1 cellular context compared by ENCODE assay signal in the genomic region with DNA sequence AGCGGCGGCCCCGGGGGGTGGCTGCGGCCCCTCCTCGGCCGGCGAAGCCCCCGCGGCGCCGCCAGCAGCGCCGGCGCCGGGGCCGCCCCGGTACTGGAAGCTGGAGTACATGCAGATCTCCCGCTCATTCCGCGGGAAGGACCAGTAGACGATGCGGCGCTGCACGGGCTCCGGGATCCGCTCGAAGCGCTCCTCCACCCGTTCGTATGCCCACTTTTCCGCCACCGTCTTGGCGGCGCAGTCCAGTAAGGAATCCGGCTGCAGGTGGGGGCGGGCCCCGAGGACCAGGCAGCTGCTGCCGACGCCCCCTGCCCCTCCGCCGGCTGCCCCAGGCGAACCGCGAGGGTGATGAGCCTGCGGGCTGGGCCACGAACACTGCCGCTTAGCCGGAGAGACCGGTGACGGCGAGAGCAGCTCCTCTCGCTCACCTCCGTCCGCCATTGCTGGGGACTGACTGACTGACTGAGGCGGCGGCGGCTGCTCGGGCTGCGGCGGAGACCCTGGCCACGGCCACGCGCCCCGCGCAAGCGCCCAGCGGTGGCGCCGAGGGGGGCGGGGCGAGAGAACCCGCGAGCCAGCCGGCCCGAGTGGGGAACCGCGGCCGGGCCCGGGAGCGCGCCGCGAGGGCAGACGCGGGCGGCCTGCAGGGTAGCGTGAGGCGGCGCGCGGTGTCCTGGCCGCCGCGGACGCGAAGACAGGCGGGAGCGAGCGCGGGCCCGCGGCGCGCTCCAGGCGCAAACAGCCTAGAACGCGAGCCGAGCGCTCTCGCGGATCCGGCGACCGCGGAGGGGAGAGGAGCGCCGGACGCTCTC.
TF ChIP-seq lines count a peak whose summit lies in the region.

TSS of gene ZSWIM5 (minus strand) at position 696 of the 812 bp plus-strand sequence. CDS start at position 441, 255 bp downstream.

TF ChIP-seq in WTC11, 78 proteins besides CTCF, POLR2A, EP300 and RAD21 (continued from another document and continues in another):
- TF ChIP-seq, protein P1, sequence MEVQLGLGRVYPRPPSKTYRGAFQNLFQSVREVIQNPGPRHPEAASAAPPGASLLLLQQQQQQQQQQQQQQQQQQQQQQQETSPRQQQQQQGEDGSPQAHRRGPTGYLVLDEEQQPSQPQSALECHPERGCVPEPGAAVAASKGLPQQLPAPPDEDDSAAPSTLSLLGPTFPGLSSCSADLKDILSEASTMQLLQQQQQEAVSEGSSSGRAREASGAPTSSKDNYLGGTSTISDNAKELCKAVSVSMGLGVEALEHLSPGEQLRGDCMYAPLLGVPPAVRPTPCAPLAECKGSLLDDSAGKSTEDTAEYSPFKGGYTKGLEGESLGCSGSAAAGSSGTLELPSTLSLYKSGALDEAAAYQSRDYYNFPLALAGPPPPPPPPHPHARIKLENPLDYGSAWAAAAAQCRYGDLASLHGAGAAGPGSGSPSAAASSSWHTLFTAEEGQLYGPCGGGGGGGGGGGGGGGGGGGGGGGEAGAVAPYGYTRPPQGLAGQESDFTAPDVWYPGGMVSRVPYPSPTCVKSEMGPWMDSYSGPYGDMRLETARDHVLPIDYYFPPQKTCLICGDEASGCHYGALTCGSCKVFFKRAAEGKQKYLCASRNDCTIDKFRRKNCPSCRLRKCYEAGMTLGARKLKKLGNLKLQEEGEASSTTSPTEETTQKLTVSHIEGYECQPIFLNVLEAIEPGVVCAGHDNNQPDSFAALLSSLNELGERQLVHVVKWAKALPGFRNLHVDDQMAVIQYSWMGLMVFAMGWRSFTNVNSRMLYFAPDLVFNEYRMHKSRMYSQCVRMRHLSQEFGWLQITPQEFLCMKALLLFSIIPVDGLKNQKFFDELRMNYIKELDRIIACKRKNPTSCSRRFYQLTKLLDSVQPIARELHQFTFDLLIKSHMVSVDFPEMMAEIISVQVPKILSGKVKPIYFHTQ (CRISPR knock-in tag; IDR thresholded peaks at IDR 0.05), result no peak
- no peak for TF ChIP-seq ZNF671 (CRISPR knock-in tag; IDR thresholded peaks at IDR 0.05)
- no peak for TF ChIP-seq NFATC4 (CRISPR knock-in tag; IDR thresholded peaks at IDR 0.05)
- TF ChIP-seq GRHL2 (CRISPR knock-in tag; IDR thresholded peaks at IDR 0.05; ENCODE audit: insufficient replicate concordance, severe bottlenecking), result no peak
- no peak for TF ChIP-seq TCF7 (CRISPR knock-in tag; IDR thresholded peaks at IDR 0.05; ENCODE audit: low read depth)
- TF ChIP-seq PRRX2 (CRISPR knock-in tag; IDR thresholded peaks at IDR 0.05), result no peak
- no peak for TF ChIP-seq IRF2 (CRISPR knock-in tag; IDR thresholded peaks at IDR 0.05; ENCODE audit: borderline replicate concordance, low read depth)
- TF ChIP-seq AFF4 (CRISPR knock-in tag; IDR thresholded peaks at IDR 0.05; ENCODE audit: borderline replicate concordance), result no peak
- TF ChIP-seq, protein P2, sequence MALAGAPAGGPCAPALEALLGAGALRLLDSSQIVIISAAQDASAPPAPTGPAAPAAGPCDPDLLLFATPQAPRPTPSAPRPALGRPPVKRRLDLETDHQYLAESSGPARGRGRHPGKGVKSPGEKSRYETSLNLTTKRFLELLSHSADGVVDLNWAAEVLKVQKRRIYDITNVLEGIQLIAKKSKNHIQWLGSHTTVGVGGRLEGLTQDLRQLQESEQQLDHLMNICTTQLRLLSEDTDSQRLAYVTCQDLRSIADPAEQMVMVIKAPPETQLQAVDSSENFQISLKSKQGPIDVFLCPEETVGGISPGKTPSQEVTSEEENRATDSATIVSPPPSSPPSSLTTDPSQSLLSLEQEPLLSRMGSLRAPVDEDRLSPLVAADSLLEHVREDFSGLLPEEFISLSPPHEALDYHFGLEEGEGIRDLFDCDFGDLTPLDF (CRISPR knock-in tag; IDR thresholded peaks at IDR 0.05), result no peak
- no peak for TF ChIP-seq FOXJ3 (CRISPR knock-in tag; IDR thresholded peaks at IDR 0.05; ENCODE audit: borderline replicate concordance)
- no peak for TF ChIP-seq USF1 (CRISPR knock-in tag; IDR thresholded peaks at IDR 0.05)
- no peak for TF ChIP-seq MLX (CRISPR knock-in tag; IDR thresholded peaks at IDR 0.05)
- TF ChIP-seq, protein P3, sequence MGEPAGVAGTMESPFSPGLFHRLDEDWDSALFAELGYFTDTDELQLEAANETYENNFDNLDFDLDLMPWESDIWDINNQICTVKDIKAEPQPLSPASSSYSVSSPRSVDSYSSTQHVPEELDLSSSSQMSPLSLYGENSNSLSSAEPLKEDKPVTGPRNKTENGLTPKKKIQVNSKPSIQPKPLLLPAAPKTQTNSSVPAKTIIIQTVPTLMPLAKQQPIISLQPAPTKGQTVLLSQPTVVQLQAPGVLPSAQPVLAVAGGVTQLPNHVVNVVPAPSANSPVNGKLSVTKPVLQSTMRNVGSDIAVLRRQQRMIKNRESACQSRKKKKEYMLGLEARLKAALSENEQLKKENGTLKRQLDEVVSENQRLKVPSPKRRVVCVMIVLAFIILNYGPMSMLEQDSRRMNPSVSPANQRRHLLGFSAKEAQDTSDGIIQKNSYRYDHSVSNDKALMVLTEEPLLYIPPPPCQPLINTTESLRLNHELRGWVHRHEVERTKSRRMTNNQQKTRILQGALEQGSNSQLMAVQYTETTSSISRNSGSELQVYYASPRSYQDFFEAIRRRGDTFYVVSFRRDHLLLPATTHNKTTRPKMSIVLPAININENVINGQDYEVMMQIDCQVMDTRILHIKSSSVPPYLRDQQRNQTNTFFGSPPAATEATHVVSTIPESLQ (CRISPR knock-in tag; IDR thresholded peaks at IDR 0.05), result no peak
- no peak for TF ChIP-seq PRDM15 (CRISPR knock-in tag; IDR thresholded peaks at IDR 0.05)
- TF ChIP-seq ATF2 (CRISPR knock-in tag; IDR thresholded peaks at IDR 0.05; ENCODE audit: borderline replicate concordance, low read depth), result no peak
- TF ChIP-seq JUN (CRISPR knock-in tag; IDR thresholded peaks at IDR 0.05), result no peak
- TF ChIP-seq ZNF232 (CRISPR knock-in tag; IDR thresholded peaks at IDR 0.05), result no peak
- TF ChIP-seq FOXK1 (CRISPR knock-in tag; IDR thresholded peaks at IDR 0.05), result no peak
- TF ChIP-seq SMAD3 (CRISPR knock-in tag; IDR thresholded peaks at IDR 0.05; ENCODE audit: borderline replicate concordance), result no peak
- TF ChIP-seq OVOL2 (CRISPR knock-in tag; IDR thresholded peaks at IDR 0.05; ENCODE audit: borderline replicate concordance), result no peak
- TF ChIP-seq ZSCAN18 (CRISPR knock-in tag; IDR thresholded peaks at IDR 0.05), result no peak
- no peak for TF ChIP-seq CREB1 (CRISPR knock-in tag; IDR thresholded peaks at IDR 0.05)
- peak; percentile 47 for TF ChIP-seq ESRRA (CRISPR knock-in tag; IDR thresholded peaks at IDR 0.05; ENCODE audit: borderline replicate concordance)
- no peak for TF ChIP-seq NFYB (CRISPR knock-in tag; conservative IDR thresholded peaks at IDR 0.05; ENCODE audit: low read depth)
- TF ChIP-seq EMX1 (CRISPR knock-in tag; IDR thresholded peaks at IDR 0.05), result no peak
- TF ChIP-seq MYBL2 (CRISPR knock-in tag; IDR thresholded peaks at IDR 0.05), result 0 out of 2 replicates have a peak, but pooled peaks have one; percentile 58
- no peak for TF ChIP-seq IRF1 (CRISPR knock-in tag; IDR thresholded peaks at IDR 0.05)
- TF ChIP-seq ETV6 (CRISPR knock-in tag; IDR thresholded peaks at IDR 0.05), result 0 out of 2 replicates have a peak, but pooled peaks have one; percentile 19
- TF ChIP-seq FOXP4 (CRISPR knock-in tag; IDR thresholded peaks at IDR 0.05), result no peak
- no peak for TF ChIP-seq HMGA2 (CRISPR knock-in tag; IDR thresholded peaks at IDR 0.05)
